20 cellular contexts compared by ENCODE assay signal in genomic region chr1:44537961-44538360, GRCh38.
DNase-seq lines count a peak whose midpoint lies in the region; ATAC-seq and TF ChIP-seq lines count a peak whose summit lies in the region.
"Had no signal": no experiment of that assay in that cellular context is flagged by ENCODE, and none has a peak within 500 bp of the region (broad histone marks: within the 10 kb centered on the region; RNA-seq: fewer than 3 reads in every experiment).

No MANE protein-coding gene starts in this region.

- H3K23ac ChIP-seq in H9 (ENCODE audit: insufficient read length, low read depth, low read length) = no peak overlapping the region

- no peak overlapping the region for H2BK5ac ChIP-seq in H9 (ENCODE audit: insufficient read length, low read length)

- peak overlapping the region; percentile 74 for H3K27ac ChIP-seq in substantia nigra (ENCODE audit: low read depth, low read length, poor library complexity, severe bottlenecking)
- no peak overlapping the region for H3K27ac ChIP-seq in H9 (ENCODE audit: insufficient read length, low read depth, low read length)

- no peak overlapping the region for H4K91ac ChIP-seq in H9 (ENCODE audit: insufficient read length, low read depth, low read length)

- no peak overlapping the region for H3K9ac ChIP-seq in H9 (ENCODE audit: extremely low read depth, insufficient read length, low read length)

- H3K27me3 ChIP-seq in H9 (ENCODE audit: insufficient read depth, low read length) = no peaks in the 10 kb centered on the region
- H3K27me3 ChIP-seq: BE2C had no signal

- H3K4me1 Mint-ChIP-seq in central memory CD8-positive, alpha-beta T cell = no peaks in the 10 kb centered on the region
- H3K4me1 Mint-ChIP-seq in endothelial cell (ENCODE audit: unreplicated experiment) = peaks cover 6% of the 10 kb centered on the region
- peaks cover 64 to 71% of the 10 kb centered on the region in 2 experiments for H3K4me1 Mint-ChIP-seq in H9
- H3K4me1 Mint-ChIP-seq: CD4-positive, CD25-positive, alpha-beta regulatory T cell; CD8-positive, alpha-beta memory T cell had no signal

- H2AFZ ChIP-seq in H9 (ENCODE audit: low read length) = no peak overlapping the region

- H4K8ac ChIP-seq in H9 (replicated peaks; ENCODE audit: insufficient read length, low read depth, low read length) = no peak overlapping the region

- H3K9me3 ChIP-seq in H9 (ENCODE audit: control insufficient read depth, low read depth, low read length) = no peaks in the 10 kb centered on the region
- H3K9me3 ChIP-seq: BE2C, HAP-1 had no signal

- H3K14ac ChIP-seq in H9 (ENCODE audit: insufficient read depth, low read length) = no peak overlapping the region

- H2BK15ac ChIP-seq in H9 (ENCODE audit: low read depth, low read length) = no peak overlapping the region

- H2BK12ac ChIP-seq in H9 (ENCODE audit: insufficient read length, low read depth, low read length) = no peak overlapping the region

- TF ChIP-seq CTCF in endothelial cell (IDR thresholded peaks at IDR 0.05; ENCODE audit: unreplicated experiment) = no peak
- no peak for TF ChIP-seq CTCF in H9 (conservative IDR thresholded peaks at IDR 0.05)

- no peak overlapping the region for H2BK20ac ChIP-seq in H9 (ENCODE audit: low read depth, low read length, poor library complexity, severe bottlenecking)

- H3K4me2 ChIP-seq in H9 (ENCODE audit: insufficient read depth, insufficient read length, low read length) = no peak overlapping the region

- peak overlapping the region; percentile 1 for H3K27ac Mint-ChIP-seq in central memory CD8-positive, alpha-beta T cell (ENCODE audit: low read depth)
- H3K27ac Mint-ChIP-seq in endothelial cell (ENCODE audit: unreplicated experiment) = no peak overlapping the region
- H3K27ac Mint-ChIP-seq in H9 = peak overlapping the region in 1 of 3 experiments; percentile 63; a peak in 2 of 7 replicates
- no peak overlapping the region for H3K27ac Mint-ChIP-seq in activated naive CD4-positive, alpha-beta T cell treated with anti-CD3 and anti-CD28 coated beads, Interleukin-2, amount 50 U/mL, for 72 hours
- H3K27ac Mint-ChIP-seq: CD8-positive, alpha-beta memory T cell had no signal

- DNase-seq in central memory CD8-positive, alpha-beta T cell (ENCODE audit: low spot score in 2 of 2) = no peak
- DNase-seq in endothelial cell (ENCODE audit: low spot score) (no peak), substantia nigra (lab: John Stamatoyannopoulos, UW) (no peak), NCI-H524 treated with DMSO at 0.1 percent for 48 hours (lab: John Stamatoyannopoulos, UW) (no peak), H9 (no peak)
- no peak for DNase-seq in activated naive CD4-positive, alpha-beta T cell treated with anti-CD3 and anti-CD28 coated beads, Interleukin-2, amount 50 U/mL, for 72 hours (ENCODE audit: low spot score in 2 of 2)
- DNase-seq: ACHN; BE2C; C1 segment of cervical spinal cord; CD4-positive, CD25-positive, alpha-beta regulatory T cell; CD8-positive, alpha-beta memory T cell; COR-L47; DMS 273 treated with DMSO at 0.1 percent for 48 hours; DMS53; DND-41; EL; GOT3 had no signal

- no peaks in the 10 kb centered on the region for H3K36me3 Mint-ChIP-seq in central memory CD8-positive, alpha-beta T cell (ENCODE audit: insufficient read depth)
- H3K36me3 Mint-ChIP-seq in endothelial cell (ENCODE audit: low read depth, unreplicated experiment) (peaks cover 10% of the 10 kb centered on the region), H9 (ENCODE audit: insufficient read depth in 1 of 3, low read depth in 3 of 3) (peaks cover 0 to 6% (median 0%) of the 10 kb centered on the region in 3 experiments; a peak in 3 of 7 replicates)
- H3K36me3 Mint-ChIP-seq in activated naive CD4-positive, alpha-beta T cell treated with anti-CD3 and anti-CD28 coated beads, Interleukin-2, amount 50 U/mL, for 72 hours = no peaks in the 10 kb centered on the region
- H3K36me3 Mint-ChIP-seq: CD4-positive, CD25-positive, alpha-beta regulatory T cell; CD8-positive, alpha-beta memory T cell had no signal

- H3K23me2 ChIP-seq in H9 (ENCODE audit: insufficient read length, low read depth, low read length, poor library complexity, severe bottlenecking) = no peaks in the 10 kb centered on the region

- H3K27me3 Mint-ChIP-seq in central memory CD8-positive, alpha-beta T cell = no peaks in the 10 kb centered on the region
- peaks cover 9% of the 10 kb centered on the region for H3K27me3 Mint-ChIP-seq in endothelial cell (ENCODE audit: unreplicated experiment)
- H3K27me3 Mint-ChIP-seq in H9 (ENCODE audit: low read depth) = peaks cover 57% of the 10 kb centered on the region

- H3K18ac ChIP-seq in H9 (ENCODE audit: insufficient read length, low read depth, low read length) = no peak overlapping the region

- H3K4me1 ChIP-seq in H9 (ENCODE audit: insufficient read depth, low read length) = peaks cover 28% of the 10 kb centered on the region
- H3K4me1 ChIP-seq: BE2C had no signal

- H3K4me3 Mint-ChIP-seq in central memory CD8-positive, alpha-beta T cell = no peak overlapping the region
- H3K4me3 Mint-ChIP-seq in endothelial cell (ENCODE audit: unreplicated experiment) = peak overlapping the region; percentile 37
- no peak overlapping the region for H3K4me3 Mint-ChIP-seq in H9
- H3K4me3 Mint-ChIP-seq: CD4-positive, CD25-positive, alpha-beta regulatory T cell; CD8-positive, alpha-beta memory T cell had no signal

- H2AK5ac ChIP-seq in H9 (ENCODE audit: insufficient read length, low read length) = no peak overlapping the region

- no peak overlapping the region for H3K56ac ChIP-seq in H9 (ENCODE audit: insufficient read length, low read depth, low read length)

- no peak overlapping the region for H3T11ph ChIP-seq in H9 (ENCODE audit: low read length)

- no peak overlapping the region for H4K5ac ChIP-seq in H9 (ENCODE audit: insufficient read length, low read depth, low read length)

- H2BK120ac ChIP-seq in H9 (ENCODE audit: low read depth, low read length, poor library complexity, severe bottlenecking) = no peak overlapping the region

- no peak for ATAC-seq in central memory CD8-positive, alpha-beta T cell (replicated peaks; ENCODE audit: extremely low read depth, poor library complexity, severe bottlenecking)
- ATAC-seq in GM18519 (IDR thresholded peaks at IDR 0.05; ENCODE audit: low FRiP score, unreplicated experiment) = no peak
- no peak for ATAC-seq in activated naive CD4-positive, alpha-beta T cell treated with anti-CD3 and anti-CD28 coated beads, Interleukin-2, amount 50 U/mL, for 72 hours
- ATAC-seq: GM12878 had no signal

- H3K4ac ChIP-seq in H9 (ENCODE audit: low read depth, low read length) = no peak overlapping the region

- WGBS in H9 (ENCODE audit: extremely low coverage, insufficient read length, low lambda C conversion rate) = no CpG with 5 or more reads among the region's 3 CpGs

- H3K9me3 Mint-ChIP-seq in central memory CD8-positive, alpha-beta T cell = no peaks in the 10 kb centered on the region
- H3K9me3 Mint-ChIP-seq in endothelial cell (ENCODE audit: unreplicated experiment) = no peaks in the 10 kb centered on the region
- no peaks in the 10 kb centered on the region for H3K9me3 Mint-ChIP-seq in H9
- H3K9me3 Mint-ChIP-seq in activated naive CD4-positive, alpha-beta T cell treated with anti-CD3 and anti-CD28 coated beads, Interleukin-2, amount 50 U/mL, for 72 hours = no peaks in the 10 kb centered on the region
- H3K9me3 Mint-ChIP-seq: CD4-positive, CD25-positive, alpha-beta regulatory T cell; CD8-positive, alpha-beta memory T cell had no signal

- H3K79me1 ChIP-seq in H9 (ENCODE audit: insufficient read depth, low read depth, low read length, poor library complexity, severe bottlenecking) = no peaks in the 10 kb centered on the region

- H3K79me2 ChIP-seq in H9 (ENCODE audit: insufficient read depth, low read length) = no peaks in the 10 kb centered on the region

- H4K20me1 ChIP-seq in H9 (ENCODE audit: control insufficient read depth, insufficient read depth, insufficient read length) = no peaks in the 10 kb centered on the region
